16 cellular contexts compared by ENCODE assay signal in genomic region chr10:31978158-31978483, GRCh38. TPM values are rescaled to one million over a fixed set of nuclear protein-coding genes. Genes with fewer than 3 reads are reported as not detected.
A peak's percentile ranks its signal among the peaks of the same experiment; 100 is the strongest.
DNase-seq lines count a peak whose midpoint lies in the region; ATAC-seq, FAIRE-seq and TF ChIP-seq lines count a peak whose summit lies in the region.
"Had no signal": no experiment of that assay in that cellular context is flagged by ENCODE, and none has a peak within 500 bp of the region (broad histone marks: within the 10 kb centered on the region; RNA-seq: fewer than 3 reads in every experiment).

No MANE protein-coding gene starts in this region.

- 0 out of 2 replicates have a peak, but pooled peaks cover 4% of the 10 kb centered on the region for H3F3A ChIP-seq in PC-9 (ENCODE audit: insufficient read depth, low read depth)

- peaks cover 42% of the 10 kb centered on the region for H3K4me1 Mint-ChIP-seq in CD14-positive monocyte

- WGBS in A549 (ENCODE audit: missing lambda C conversion rate) = 33% methylated on average over 2 of the region's 2 CpGs
- WGBS in mesendoderm (ENCODE audit: extremely low coverage, insufficient coverage, low lambda C conversion rate) = no CpG with 5 or more reads among the region's 2 CpGs

- H3K79me2 ChIP-seq in PC-9 (ENCODE audit: low read depth) = no peaks in the 10 kb centered on the region
- no peaks in the 10 kb centered on the region for H3K79me2 ChIP-seq in endothelial cell of umbilical vein (ENCODE audit: control insufficient read depth, insufficient read depth, low read length)
- no peaks in the 10 kb centered on the region for H3K79me2 ChIP-seq in mesendoderm (ENCODE audit: control insufficient read depth, insufficient read depth, low read length)

- H3K9me3 Mint-ChIP-seq in CD14-positive monocyte = peaks cover 0 to 10% (median 3%) of the 10 kb centered on the region in 7 donors

- H3K9me3 ChIP-seq in A549 (no peaks in the 10 kb centered on the region), PC-9 (ENCODE audit: insufficient read depth, low read depth) (no peaks in the 10 kb centered on the region), endothelial cell of umbilical vein (replicated peaks; ENCODE audit: control insufficient read depth, insufficient read depth, low read length) (no peaks in the 10 kb centered on the region)

- H3K4me1 ChIP-seq in A549 = peaks cover 22% of the 10 kb centered on the region
- H3K4me1 ChIP-seq in PC-9 (replicated peaks; ENCODE audit: insufficient read depth) = peaks cover 12% of the 10 kb centered on the region
- peaks cover 17% of the 10 kb centered on the region for H3K4me1 ChIP-seq in endothelial cell of umbilical vein (ENCODE audit: control insufficient read depth, extremely low read depth, insufficient read depth, low read length)
- H3K4me1 ChIP-seq in mesendoderm (ENCODE audit: control insufficient read depth, low read depth, low read length) = no peaks in the 10 kb centered on the region

- BruUV-seq in PC-9 (replicated peaks; lab: Mats Ljungman, UMichigan) = no TSS peak
- no TSS peak for BruUV-seq in endothelial cell of umbilical vein (replicated peaks; lab: Mats Ljungman, UMichigan)

- no peaks in the 10 kb centered on the region for H3K9me1 ChIP-seq in endothelial cell of umbilical vein (replicated peaks; ENCODE audit: control insufficient read depth, extremely low read depth, insufficient read depth, low read length)

- no peak for TF ChIP-seq POLR2A in A549 (IDR thresholded peaks at IDR 0.05; ENCODE audit: low read length)
- TF ChIP-seq POLR2A in endothelial cell of umbilical vein (IDR thresholded peaks at IDR 0.05; ENCODE audit: low read depth, low read length) = no peak

- TF ChIP-seq EP300 in A549 (IDR thresholded peaks at IDR 0.05) = no peak

- H2BK120ac ChIP-seq in mesendoderm (ENCODE audit: low read depth, low read length) = no peak overlapping the region

- H3K18ac ChIP-seq in mesendoderm (ENCODE audit: low read length) = no peak overlapping the region

- H3K23ac ChIP-seq in mesendoderm (ENCODE audit: low read length) = no peak overlapping the region

- TF ChIP-seq RAD21 in A549 (conservative IDR thresholded peaks at IDR 0.05 in 1 of 2, IDR thresholded peaks at IDR 0.05 in 1 of 2) = no peak

- H2AFZ ChIP-seq in PC-9 (no peak overlapping the region), endothelial cell of umbilical vein (ENCODE audit: low read depth, low read length) (no peak overlapping the region)

- H3K36me3 ChIP-seq in PC-9 (ENCODE audit: low read depth) (no peaks in the 10 kb centered on the region), endothelial cell of umbilical vein (ENCODE audit: control insufficient read depth in 2 of 2, extremely low read depth in 1 of 2, insufficient read depth in 2 of 2, low read length in 2 of 2) (no peaks in the 10 kb centered on the region), mesendoderm (ENCODE audit: control insufficient read depth, insufficient read depth, low read length) (no peaks in the 10 kb centered on the region)

- H3K9ac ChIP-seq in endothelial cell of umbilical vein (replicated peaks; ENCODE audit: extremely low read depth, insufficient read depth, low read length) = no peak overlapping the region
- H3K9ac ChIP-seq in mesendoderm (ENCODE audit: low read length) = no peak overlapping the region

- no peak overlapping the region for H2BK5ac ChIP-seq in mesendoderm (ENCODE audit: low read length)

- peak overlapping the region; percentile 94 to 99 (median 97) for H3K27ac Mint-ChIP-seq in CD14-positive monocyte

- peak overlapping the region in 1 of 2 donors; percentile 91 for H3K4me3 Mint-ChIP-seq in CD14-positive monocyte

- no peak overlapping the region for H2AK5ac ChIP-seq in mesendoderm (ENCODE audit: low read length)

- H3K4me3 ChIP-seq in A549 (no peak overlapping the region), PC-9 (no peak overlapping the region), endothelial cell of umbilical vein (replicated peaks in 1 of 3; ENCODE audit: insufficient read depth in 1 of 3, low read depth in 1 of 3, low read length in 3 of 3) (no peak overlapping the region), mesendoderm (ENCODE audit: low read length) (no peak overlapping the region)

- H3K27me3 ChIP-seq in PC-9 (ENCODE audit: insufficient read depth, low read depth) = no peaks in the 10 kb centered on the region
- H3K27me3 ChIP-seq in endothelial cell of umbilical vein (ENCODE audit: control insufficient read depth in 2 of 2, insufficient read depth in 2 of 2, low read length in 2 of 2) = no peaks in the 10 kb centered on the region
- no peaks in the 10 kb centered on the region for H3K27me3 ChIP-seq in mesendoderm (ENCODE audit: insufficient read depth, low read length, poor library complexity)

- peaks cover 15 to 38% (median 32%) of the 10 kb centered on the region in 3 donors for H3K27me3 Mint-ChIP-seq in CD14-positive monocyte (ENCODE audit: low read depth in 3 of 3)

- no peak overlapping the region for H3K4ac ChIP-seq in mesendoderm (ENCODE audit: low read depth, low read length)

- no peaks in the 10 kb centered on the region for H3K9me2 ChIP-seq in PC-9 (ENCODE audit: insufficient read depth)

- H3K27ac ChIP-seq in A549 (peak overlapping the region; percentile 15 to 22; a peak in 2 of 6 replicates), PC-9 (peak overlapping the region; percentile 44; the same call in 1 of the 2 replicates), endothelial cell of umbilical vein (ENCODE audit: insufficient read depth, low read depth, low read length) (peak overlapping the region; percentile 93), mesendoderm (ENCODE audit: low read depth, low read length) (no peak overlapping the region)
- H3K27ac ChIP-seq: C4-2B had no signal

- peaks cover 3 to 5% of the 10 kb centered on the region in 2 donors for H3K36me3 Mint-ChIP-seq in CD14-positive monocyte

- DNase-seq in A549 (ENCODE audit: low read depth in 1 of 2, low spot score in 1 of 2) (no peak), CD14-positive monocyte (ENCODE audit: low spot score) (no peak), PC-9 (no peak), endothelial cell of umbilical vein (ENCODE audit: low read depth, low spot score) (no peak), mesendoderm (no peak), NCI-H524 (lab: John Stamatoyannopoulos, UW) (no peak), OCI-M2 (lab: John Stamatoyannopoulos, UW; ENCODE audit: unreplicated experiment) (no peak)
- DNase-seq in activated CD4-positive, alpha-beta T cell treated with anti-CD3 and anti-CD28 coated beads, Interleukin-2, amount 50 U/mL, for 4 hours = no peak
- DNase-seq: DMS 273 treated with DMSO at 0.1 percent for 48 hours, DND-41, NCI-H187, NCI-H2107, NCI-H510A, NCI-H82 had no signal

- H4K5ac ChIP-seq in mesendoderm (ENCODE audit: low read length) = no peak overlapping the region

- dilution Hi-C loops in endothelial cell of umbilical vein (cut with MboI; ENCODE audit: extremely low pct_ligation_motif_present, low sequenced_read_pairs) = no loop called here

- no peaks in the 10 kb centered on the region for H3K79me1 ChIP-seq in mesendoderm (ENCODE audit: low read length)

- POLR2A ChIA-PET in A549 (lab: Yijun Ruan, JAX) (interaction anchor here (0.9 kb wide), 1 partner anchor 37 kb away, joined by 3 read pairs; no protein-coding TSS in a partner anchor), PC-9 (lab: Charles Lee; ENCODE audit: unreplicated experiment) (no interaction called here), endothelial cell of umbilical vein (lab: Charles Lee) (no interaction called here)

- ATAC-seq in A549 = no peak

- intact Hi-C loops in CD14-positive monocyte (cut with micrococcal nuclease) (loop anchor here in 1 of 2 donors (5.0 kb wide), 1 partner anchor 51 kb away; the partner anchor contains the start of gene ARHGAP12), PC-9 (cut with micrococcal nuclease; ENCODE audit: unreplicated experiment) (no loop called here), endothelial cell of umbilical vein (cut with micrococcal nuclease) (no loop called here)

- no peak overlapping the region for H4K8ac ChIP-seq in mesendoderm (ENCODE audit: low read depth, low read length)

- no peak for FAIRE-seq in A549 (lab: Jason Lieb, UNC)
- FAIRE-seq in endothelial cell of umbilical vein (lab: Jason Lieb, UNC) = no peak
- FAIRE-seq: GM19239 had no signal

- no peak overlapping the region for H3K56ac ChIP-seq in mesendoderm (ENCODE audit: low read length)

- CTCF ChIA-PET in A549 (lab: Yijun Ruan, JAX) = interaction anchor here (1.0 to 1.1 kb wide), 2 partner anchors 16 to 116 kb away, joined by 3 read pairs; no protein-coding TSS in a partner anchor
- CTCF ChIA-PET in PC-9 (lab: Charles Lee) = no interaction called here
- CTCF ChIA-PET in endothelial cell of umbilical vein (lab: Charles Lee) = interaction anchor here (0.7 to 1.9 kb wide), 3 partner anchors 98 to 116 kb away, joined by 3 to 12 read pairs (median 4); no protein-coding TSS in a partner anchor

- no peak overlapping the region for H2BK15ac ChIP-seq in mesendoderm (replicated peaks; ENCODE audit: low read depth)

- H3K4me2 ChIP-seq in A549 (peak overlapping the region; percentile 35; the same call in 2 of the 3 replicates), PC-9 (no peak overlapping the region), endothelial cell of umbilical vein (ENCODE audit: insufficient read depth, low read length) (peak overlapping the region; percentile 96), mesendoderm (ENCODE audit: low read length) (no peak overlapping the region)

- no peaks in the 10 kb centered on the region for H4K20me1 ChIP-seq in PC-9 (ENCODE audit: insufficient read depth)
- H4K20me1 ChIP-seq in endothelial cell of umbilical vein (replicated peaks; ENCODE audit: control insufficient read depth, extremely low read depth, insufficient read depth, low read length) = no peaks in the 10 kb centered on the region

- TF ChIP-seq CTCF in A549 (IDR thresholded peaks at IDR 0.05) (no peak), CD14-positive monocyte (IDR thresholded peaks at IDR 0.05) (no peak), PC-9 (conservative IDR thresholded peaks at IDR 0.05) (no peak), endothelial cell of umbilical vein (IDR thresholded peaks at IDR 0.05; ENCODE audit: extremely low read depth in 1 of 2, insufficient read depth in 1 of 2, low read depth in 1 of 2, low read length in 2 of 2) (no peak)

RNA-seq across cellular contexts. Expression of gene ARHGAP12, which starts 49.5 kb away (rescaled TPM):
- 39.0 and 49.3 TPM in 2 replicates for polyA plus RNA-seq in A549 (2011; rRNA removed)
- polyA plus RNA-seq in A549 (2012; cell fraction: cytosol; rRNA removed) = 6.3 and 7.7 TPM in 2 replicates
- polyA plus RNA-seq in A549 (2012; cell fraction: nucleus; rRNA removed) = 6.2 and 12.8 TPM in 2 replicates
- polyA plus RNA-seq in A549 (2017; fragmentation: RNase III; extraction: RNeasy Plus Mini Kit Qiagen cat#74134 plus additional on column Dnase treatment) = 22.1 to 26.9 TPM (median 24.8 TPM) in 3 replicates
- 32.2 and 32.4 TPM in 2 replicates for polyA minus RNA-seq in A549 (2011; rRNA and poly(A)+ RNA removed)
- 1 to 10 TPM; 3.2 to 4.7 TPM for polyA plus RNA-seq in CD14-positive monocyte
- 34.3 and 51.9 TPM in 2 replicates for total RNA-seq in PC-9 (2021)
- total RNA-seq in endothelial cell of umbilical vein = 19.2 and 19.3 TPM in 2 replicates
- 3.7 and 5.8 TPM in 2 replicates for polyA plus RNA-seq in endothelial cell of umbilical vein
- 5.7 TPM in 2 replicates for polyA plus RNA-seq in endothelial cell of umbilical vein (2011; cell fraction: cytosol; rRNA removed)
- polyA plus RNA-seq in endothelial cell of umbilical vein (2011; cell fraction: nucleus; rRNA removed) = 22.2 and 27.5 TPM in 2 replicates
- 14.0 TPM in 2 replicates for polyA plus RNA-seq in endothelial cell of umbilical vein (2012)
- 12.4 and 12.6 TPM in 2 replicates for polyA minus RNA-seq in endothelial cell of umbilical vein
- 6.5 TPM for polyA minus RNA-seq in endothelial cell of umbilical vein (2011; cell fraction: cytosol; rRNA and poly(A)+ RNA removed)
- polyA minus RNA-seq in endothelial cell of umbilical vein (2011; cell fraction: nucleus; rRNA and poly(A)+ RNA removed) = 28.8 and 36.9 TPM in 2 replicates
- polyA plus RNA-seq in mesendoderm (2013, experiment 1 of 2) = 25.1 TPM
- polyA plus RNA-seq in mesendoderm (2013, experiment 2 of 2) = 25.2 TPM

Comparison
In these comparisons a context has a peak if more than half of its experiments do, and no peak if none do; other contexts are left out.
1. H3K4me2 ChIP-seq: peak in A549 (single experiment) and endothelial cell of umbilical vein (single experiment); none in PC-9 (single experiment) and mesendoderm (single experiment).